In the genomic region with DNA sequence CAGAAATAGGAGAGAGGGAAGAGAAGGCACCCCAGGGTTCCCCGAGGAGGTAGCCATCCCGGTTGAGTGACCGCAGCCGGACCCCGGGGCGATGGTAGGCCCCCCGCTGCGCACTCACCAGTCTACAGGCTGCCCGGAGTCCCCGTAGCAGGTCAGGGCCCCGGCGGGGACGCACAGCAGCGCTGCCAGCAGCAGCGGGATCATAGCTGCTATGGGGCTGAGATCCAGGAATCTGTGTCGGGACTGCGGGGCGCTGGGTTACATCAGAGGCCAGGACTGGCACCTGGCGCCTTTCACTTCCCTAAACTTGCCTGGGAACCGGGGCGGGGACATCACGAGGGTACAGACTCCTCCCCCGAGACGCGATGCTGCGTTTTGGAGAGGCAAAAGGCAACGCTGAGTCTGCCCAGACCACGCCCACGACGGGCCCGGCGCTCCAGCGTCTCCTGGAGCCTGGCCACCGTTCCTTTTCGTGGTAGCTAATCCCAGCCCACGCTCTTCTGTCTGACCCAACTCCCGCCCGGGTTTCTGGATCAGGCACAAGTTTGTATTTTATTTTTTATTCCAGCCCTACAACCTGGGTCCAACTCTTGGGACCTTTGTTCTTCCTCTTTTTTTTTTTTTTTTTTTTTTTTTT, we compare ENCODE assay signal across 8 cellular contexts. TPM values are rescaled to one million over a fixed set of nuclear protein-coding genes. Genes with fewer than 3 reads are reported as not detected.
DNase-seq lines count a peak whose midpoint lies in the region; ATAC-seq and TF ChIP-seq lines count a peak whose summit lies in the region.

A gene with protein sequence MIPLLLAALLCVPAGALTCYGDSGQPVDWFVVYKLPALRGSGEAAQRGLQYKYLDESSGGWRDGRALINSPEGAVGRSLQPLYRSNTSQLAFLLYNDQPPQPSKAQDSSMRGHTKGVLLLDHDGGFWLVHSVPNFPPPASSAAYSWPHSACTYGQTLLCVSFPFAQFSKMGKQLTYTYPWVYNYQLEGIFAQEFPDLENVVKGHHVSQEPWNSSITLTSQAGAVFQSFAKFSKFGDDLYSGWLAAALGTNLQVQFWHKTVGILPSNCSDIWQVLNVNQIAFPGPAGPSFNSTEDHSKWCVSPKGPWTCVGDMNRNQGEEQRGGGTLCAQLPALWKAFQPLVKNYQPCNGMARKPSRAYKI (minus strand): TSS at position 278 of the 637 bp plus-strand sequence. CDS start 74 bp downstream, at position 204.

- no peaks in the 10 kb centered on the region; the same call in 1 of the 2 replicates for H3K27me3 Mint-ChIP-seq in HFFc6 (ENCODE audit: insufficient read depth)
- H3K27me3 Mint-ChIP-seq in activated naive CD8-positive, alpha-beta T cell = no peaks in the 10 kb centered on the region

- peaks cover 11% of the 10 kb centered on the region for H3K9me3 Mint-ChIP-seq in HFFc6
- no peaks in the 10 kb centered on the region for H3K9me3 Mint-ChIP-seq in activated naive CD8-positive, alpha-beta T cell (ENCODE audit: low read depth)

- H3K36me3 Mint-ChIP-seq in HFFc6 (ENCODE audit: low read depth) = no peaks in the 10 kb centered on the region
- no peaks in the 10 kb centered on the region for H3K36me3 Mint-ChIP-seq in activated naive CD8-positive, alpha-beta T cell

- peaks cover 6% of the 10 kb centered on the region for H3K4me1 ChIP-seq in osteoblast (ENCODE audit: insufficient read depth, low read length)
- peaks cover 8 to 23% of the 10 kb centered on the region in 2 donors for H3K4me1 ChIP-seq in thoracic aorta (ENCODE audit: control insufficient read depth in 1 of 2, low read depth in 2 of 2)

- H3K36me3 ChIP-seq in osteoblast (ENCODE audit: insufficient read depth, low read length) = peaks cover 6% of the 10 kb centered on the region
- peaks cover 12% of the 10 kb centered on the region for H3K36me3 ChIP-seq in thoracic aorta

- peak within 1 kb of the TSS; percentile 78 for H3K27ac Mint-ChIP-seq in HFFc6
- peak within 1 kb of the TSS; percentile 58 for H3K27ac Mint-ChIP-seq in activated naive CD8-positive, alpha-beta T cell

- peak; percentile 88 for ATAC-seq in thoracic aorta (ENCODE audit: insufficient number of reproducible peaks, low FRiP score, low read depth)

- peak within 1 kb of the TSS; percentile 93 for H3K4me3 Mint-ChIP-seq in HFFc6
- peak within 1 kb of the TSS; percentile 89 for H3K4me3 Mint-ChIP-seq in activated naive CD8-positive, alpha-beta T cell

- H3K79me2 ChIP-seq in osteoblast (ENCODE audit: insufficient read depth, low read length) = no peaks in the 10 kb centered on the region

- peaks cover 9% of the 10 kb centered on the region for H3K9me3 ChIP-seq in osteoblast (ENCODE audit: low read depth, low read length)
- H3K9me3 ChIP-seq in thoracic aorta = no peaks in the 10 kb centered on the region

- H4K20me1 ChIP-seq in osteoblast (ENCODE audit: insufficient read depth, low read length) = no peaks in the 10 kb centered on the region

- H3K4me1 Mint-ChIP-seq in HFFc6 (ENCODE audit: low read depth) = 0 out of 2 replicates have a peak, but pooled peaks cover 6% of the 10 kb centered on the region
- H3K4me1 Mint-ChIP-seq in activated naive CD8-positive, alpha-beta T cell (ENCODE audit: low read depth) = peaks cover 16% of the 10 kb centered on the region

- peak within 1 kb of the TSS; percentile 94 for H2AFZ ChIP-seq in osteoblast (ENCODE audit: low read length)

- no peak within 1 kb of the TSS for H3K27ac ChIP-seq in osteoblast (ENCODE audit: low read depth, low read length)
- H3K27ac ChIP-seq in thoracic aorta = peak within 1 kb of the TSS; percentile 93 to 98

- TF ChIP-seq CTCF in HFFc6 (IDR thresholded peaks at IDR 0.05) (no peak), osteoblast (IDR thresholded peaks at IDR 0.05; ENCODE audit: extremely low read depth, low read depth, low read length) (no peak), thoracic aorta (IDR thresholded peaks at IDR 0.05) (no peak)

- H3K4me2 ChIP-seq in osteoblast (ENCODE audit: insufficient read depth, low read length) = peak within 1 kb of the TSS; percentile 82

- DNase-seq in GM03348 (ENCODE audit: low spot score) = peak; percentile 99
- DNase-seq in HFFc6 = peak; percentile 86
- peak; percentile 97 for DNase-seq in NCI-H1048 (lab: John Stamatoyannopoulos, UW)
- DNase-seq in SKM-1 (lab: John Stamatoyannopoulos, UW; ENCODE audit: unreplicated experiment) = peak; percentile 91
- DNase-seq in glomerular visceral epithelial cell (ENCODE audit: extremely low spot score) = peak; percentile 91
- peak; percentile 100 for DNase-seq in osteoblast (ENCODE audit: insufficient read length, low spot score, missing footprints)
- DNase-seq in thoracic aorta (ENCODE audit: low spot score) = peak; percentile 88

- H3K27me3 ChIP-seq in osteoblast (ENCODE audit: insufficient read depth, low read length) (peaks cover 16% of the 10 kb centered on the region), thoracic aorta (replicated peaks; ENCODE audit: insufficient read depth) (no peaks in the 10 kb centered on the region)

- H3K4me3 ChIP-seq in osteoblast (ENCODE audit: insufficient read depth, low read length) (peak within 1 kb of the TSS; percentile 83), thoracic aorta (peak within 1 kb of the TSS; percentile 96)

RNA-seq across cellular contexts. Expression of the gene that starts here (rescaled TPM):
- 10 to 100 TPM; 26.0 to 33.5 (median 28.4) TPM for total RNA-seq in HFFc6 (2021; fragmentation: NEBNext Ultra II Directional; extraction: Animal tissue kit (Norgen Biotek cat#: 25700))
- 48.1 and 61.0 TPM in 2 replicates for total RNA-seq in osteoblast
- 10 to 100 TPM; 24.0 to 53.3 TPM for total RNA-seq in thoracic aorta
